Comparison of ENCODE assay signal across 12 cellular contexts in genomic region chr10:107986571-107986970, GRCh38.
A peak's percentile ranks its signal among the peaks of the same experiment; 100 is the strongest.
DNase-seq lines count a peak whose midpoint lies in the region; ATAC-seq and TF ChIP-seq lines count a peak whose summit lies in the region.
"Had no signal": no experiment of that assay in that cellular context is flagged by ENCODE, and none has a peak within 500 bp of the region (broad histone marks: within the 10 kb centered on the region; RNA-seq: fewer than 3 reads in every experiment).

No MANE protein-coding gene starts in this region.

- H3K9me3 Mint-ChIP-seq in activated CD8-positive, alpha-beta memory T cell treated with anti-CD3 and anti-CD28 coated beads, Interleukin-2, amount 10 ng/mL, durations not matched to agents 7 days and 5 days (ENCODE audit: low read depth) = peaks cover 5% of the 10 kb centered on the region

- no peak overlapping the region for H3K27ac ChIP-seq in dorsolateral prefrontal cortex
- H3K27ac ChIP-seq: C4-2B, HL-60 had no signal

- no peaks in the 10 kb centered on the region for H3K4me1 Mint-ChIP-seq in activated CD8-positive, alpha-beta memory T cell treated with anti-CD3 and anti-CD28 coated beads, Interleukin-2, amount 10 ng/mL, durations not matched to agents 7 days and 5 days

- intact Hi-C loops in dorsolateral prefrontal cortex (cut with DNase I) = no loop called here

- H3K4me3 ChIP-seq in dorsolateral prefrontal cortex = no peak overlapping the region
- H3K4me3 ChIP-seq: HAP-1 had no signal

- no peaks in the 10 kb centered on the region for H3K27me3 Mint-ChIP-seq in activated CD8-positive, alpha-beta memory T cell treated with anti-CD3 and anti-CD28 coated beads, Interleukin-2, amount 10 ng/mL, durations not matched to agents 7 days and 5 days
- H3K27me3 Mint-ChIP-seq: CD4-positive, alpha-beta T cell had no signal

- DNase-seq in GM03348 (ENCODE audit: low spot score) (peak; percentile 18), fibroblast of gingiva (ENCODE audit: low read depth) (peak; percentile 9), foreskin melanocyte (peak; percentile 6), dorsolateral prefrontal cortex (no peak)
- no peak for DNase-seq in activated CD8-positive, alpha-beta memory T cell treated with anti-CD3 and anti-CD28 coated beads, Interleukin-2, amount 10 ng/mL, durations not matched to agents 7 days and 5 days
- DNase-seq: AML-193; Caco-2; CD4-positive, alpha-beta T cell had no signal

- no peak for ATAC-seq in HG03521 (IDR thresholded peaks at IDR 0.05; ENCODE audit: unreplicated experiment)
- no peak for ATAC-seq in activated CD8-positive, alpha-beta memory T cell treated with anti-CD3 and anti-CD28 coated beads, Interleukin-2, amount 10 ng/mL, durations not matched to agents 7 days and 5 days

- CTCF ChIA-PET in activated CD8-positive, alpha-beta memory T cell treated with anti-CD3 and anti-CD28 coated beads, Interleukin-2, amount 10 ng/mL, durations not matched to agents 7 days and 5 days (lab: Charles Lee) = no interaction called here

- no peak overlapping the region for H3K4me3 Mint-ChIP-seq in activated CD8-positive, alpha-beta memory T cell treated with anti-CD3 and anti-CD28 coated beads, Interleukin-2, amount 10 ng/mL, durations not matched to agents 7 days and 5 days
- H3K4me3 Mint-ChIP-seq: CD4-positive, alpha-beta T cell had no signal

- TF ChIP-seq CTCF in dorsolateral prefrontal cortex (IDR thresholded peaks at IDR 0.05 in 54 of 56, conservative IDR thresholded peaks at IDR 0.05 in 2 of 56; ENCODE audit: low read depth in 1 of 56, partially characterized antibody in 56 of 56) = no peak

- peaks cover 0 to 7% (median 0%) of the 10 kb centered on the region in 45 donors for H3K27me3 ChIP-seq in dorsolateral prefrontal cortex

- no peaks in the 10 kb centered on the region for H3K36me3 Mint-ChIP-seq in activated CD8-positive, alpha-beta memory T cell treated with anti-CD3 and anti-CD28 coated beads, Interleukin-2, amount 10 ng/mL, durations not matched to agents 7 days and 5 days

- H3K27ac Mint-ChIP-seq in activated CD8-positive, alpha-beta memory T cell treated with anti-CD3 and anti-CD28 coated beads, Interleukin-2, amount 10 ng/mL, durations not matched to agents 7 days and 5 days = no peak overlapping the region
- H3K27ac Mint-ChIP-seq: CD4-positive, alpha-beta T cell had no signal

Comparison
In these comparisons a context has a peak if more than half of its experiments do, and no peak if none do; other contexts are left out.
1. DNase-seq: peak in GM03348 (single experiment), fibroblast of gingiva (single experiment) and foreskin melanocyte (single experiment); none in activated CD8-positive, alpha-beta memory T cell treated with anti-CD3 and anti-CD28 coated beads, Interleukin-2, amount 10 ng/mL, durations not matched to agents 7 days and 5 days (single experiment) and dorsolateral prefrontal cortex (0 of 10).